Comparison of ENCODE assay signal across 1 cellular context in the genomic region with DNA sequence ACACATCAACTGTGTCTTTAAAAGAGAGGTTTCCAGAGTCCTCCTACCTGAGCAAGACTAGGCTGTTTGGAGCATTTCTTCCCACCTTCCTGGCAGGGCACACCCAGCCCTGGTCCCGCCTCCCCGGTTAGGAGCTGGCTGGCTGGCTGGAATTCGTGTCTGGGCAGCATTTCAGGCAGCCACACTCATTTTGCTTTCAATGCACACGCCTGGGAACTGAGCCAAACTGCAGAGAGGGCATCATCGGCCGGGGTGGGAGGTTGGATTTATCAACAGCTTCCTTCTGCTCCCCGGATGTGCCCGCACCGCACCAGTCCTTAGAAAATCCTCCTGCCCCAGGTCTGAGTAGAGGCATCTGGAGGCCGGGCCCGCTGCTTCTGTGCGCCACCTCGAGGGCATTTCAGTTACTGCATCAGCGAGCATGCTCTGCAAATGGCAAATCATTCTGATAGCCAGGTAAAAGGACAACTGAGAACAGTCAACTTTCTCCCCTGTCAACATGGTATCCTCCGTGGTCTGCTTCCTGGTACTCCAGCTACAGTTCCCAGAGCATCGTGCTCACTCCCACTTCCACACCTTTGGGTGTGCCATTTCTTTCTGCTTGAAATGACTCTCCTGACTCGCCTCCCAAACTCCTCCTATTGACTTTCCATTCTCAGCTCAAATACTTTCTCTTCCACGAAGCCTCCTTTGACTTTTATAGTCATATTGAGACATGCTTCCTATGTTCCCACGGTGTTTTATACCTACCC.
TF ChIP-seq lines count a peak whose summit lies in the region.

No MANE protein-coding gene starts in this region.

TF ChIP-seq in K562, 482 proteins besides CTCF, POLR2A, EP300 and RAD21 (continued from another document):
- TF ChIP-seq, protein P1, sequence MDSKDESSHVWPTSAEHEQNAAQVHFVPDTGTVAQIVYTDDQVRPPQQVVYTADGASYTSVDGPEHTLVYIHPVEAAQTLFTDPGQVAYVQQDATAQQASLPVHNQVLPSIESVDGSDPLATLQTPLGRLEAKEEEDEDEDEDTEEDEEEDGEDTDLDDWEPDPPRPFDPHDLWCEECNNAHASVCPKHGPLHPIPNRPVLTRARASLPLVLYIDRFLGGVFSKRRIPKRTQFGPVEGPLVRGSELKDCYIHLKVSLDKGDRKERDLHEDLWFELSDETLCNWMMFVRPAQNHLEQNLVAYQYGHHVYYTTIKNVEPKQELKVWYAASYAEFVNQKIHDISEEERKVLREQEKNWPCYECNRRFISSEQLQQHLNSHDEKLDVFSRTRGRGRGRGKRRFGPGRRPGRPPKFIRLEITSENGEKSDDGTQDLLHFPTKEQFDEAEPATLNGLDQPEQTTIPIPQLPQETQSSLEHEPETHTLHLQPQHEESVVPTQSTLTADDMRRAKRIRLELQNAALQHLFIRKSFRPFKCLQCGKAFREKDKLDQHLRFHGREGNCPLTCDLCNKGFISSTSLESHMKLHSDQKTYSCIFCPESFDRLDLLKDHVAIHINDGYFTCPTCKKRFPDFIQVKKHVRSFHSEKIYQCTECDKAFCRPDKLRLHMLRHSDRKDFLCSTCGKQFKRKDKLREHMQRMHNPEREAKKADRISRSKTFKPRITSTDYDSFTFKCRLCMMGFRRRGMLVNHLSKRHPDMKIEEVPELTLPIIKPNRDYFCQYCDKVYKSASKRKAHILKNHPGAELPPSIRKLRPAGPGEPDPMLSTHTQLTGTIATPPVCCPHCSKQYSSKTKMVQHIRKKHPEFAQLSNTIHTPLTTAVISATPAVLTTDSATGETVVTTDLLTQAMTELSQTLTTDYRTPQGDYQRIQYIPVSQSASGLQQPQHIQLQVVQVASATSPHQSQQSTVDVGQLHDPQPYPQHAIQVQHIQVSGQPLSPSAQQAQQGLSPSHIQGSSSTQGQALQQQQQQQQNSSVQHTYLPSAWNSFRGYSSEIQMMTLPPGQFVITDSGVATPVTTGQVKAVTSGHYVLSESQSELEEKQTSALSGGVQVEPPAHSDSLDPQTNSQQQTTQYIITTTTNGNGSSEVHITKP (IDR thresholded peaks at IDR 0.05; ENCODE audit: partially characterized antibody): peak; percentile 86
- TF ChIP-seq ZBTB7A (IDR thresholded peaks at IDR 0.05; ENCODE audit: borderline replicate concordance, control insufficient read depth, low read depth, low read length): peak; percentile 47; the same call in 1 of the 2 replicates
- peak; percentile 51; the same call in 1 of the 2 replicates for TF ChIP-seq POLR2AphosphoS5 (IDR thresholded peaks at IDR 0.05; ENCODE audit: control insufficient read depth, insufficient read depth, low read depth, low read length)
- TF ChIP-seq, protein P2, sequence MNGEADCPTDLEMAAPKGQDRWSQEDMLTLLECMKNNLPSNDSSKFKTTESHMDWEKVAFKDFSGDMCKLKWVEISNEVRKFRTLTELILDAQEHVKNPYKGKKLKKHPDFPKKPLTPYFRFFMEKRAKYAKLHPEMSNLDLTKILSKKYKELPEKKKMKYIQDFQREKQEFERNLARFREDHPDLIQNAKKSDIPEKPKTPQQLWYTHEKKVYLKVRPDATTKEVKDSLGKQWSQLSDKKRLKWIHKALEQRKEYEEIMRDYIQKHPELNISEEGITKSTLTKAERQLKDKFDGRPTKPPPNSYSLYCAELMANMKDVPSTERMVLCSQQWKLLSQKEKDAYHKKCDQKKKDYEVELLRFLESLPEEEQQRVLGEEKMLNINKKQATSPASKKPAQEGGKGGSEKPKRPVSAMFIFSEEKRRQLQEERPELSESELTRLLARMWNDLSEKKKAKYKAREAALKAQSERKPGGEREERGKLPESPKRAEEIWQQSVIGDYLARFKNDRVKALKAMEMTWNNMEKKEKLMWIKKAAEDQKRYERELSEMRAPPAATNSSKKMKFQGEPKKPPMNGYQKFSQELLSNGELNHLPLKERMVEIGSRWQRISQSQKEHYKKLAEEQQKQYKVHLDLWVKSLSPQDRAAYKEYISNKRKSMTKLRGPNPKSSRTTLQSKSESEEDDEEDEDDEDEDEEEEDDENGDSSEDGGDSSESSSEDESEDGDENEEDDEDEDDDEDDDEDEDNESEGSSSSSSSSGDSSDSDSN (IDR thresholded peaks at IDR 0.05; ENCODE audit: borderline replicate concordance in 1 of 2, low read depth in 2 of 2, low read length in 2 of 2): 0 out of 4 replicates have a peak, but pooled peaks of 1 of the 2 experiments have one; percentile 10
- no peak for TF ChIP-seq HMG20A (CRISPR knock-in tag; conservative IDR thresholded peaks at IDR 0.05)
- TF ChIP-seq TAF15 (IDR thresholded peaks at IDR 0.05; ENCODE audit: low read depth, low read length): no peak
- TF ChIP-seq, protein P3, sequence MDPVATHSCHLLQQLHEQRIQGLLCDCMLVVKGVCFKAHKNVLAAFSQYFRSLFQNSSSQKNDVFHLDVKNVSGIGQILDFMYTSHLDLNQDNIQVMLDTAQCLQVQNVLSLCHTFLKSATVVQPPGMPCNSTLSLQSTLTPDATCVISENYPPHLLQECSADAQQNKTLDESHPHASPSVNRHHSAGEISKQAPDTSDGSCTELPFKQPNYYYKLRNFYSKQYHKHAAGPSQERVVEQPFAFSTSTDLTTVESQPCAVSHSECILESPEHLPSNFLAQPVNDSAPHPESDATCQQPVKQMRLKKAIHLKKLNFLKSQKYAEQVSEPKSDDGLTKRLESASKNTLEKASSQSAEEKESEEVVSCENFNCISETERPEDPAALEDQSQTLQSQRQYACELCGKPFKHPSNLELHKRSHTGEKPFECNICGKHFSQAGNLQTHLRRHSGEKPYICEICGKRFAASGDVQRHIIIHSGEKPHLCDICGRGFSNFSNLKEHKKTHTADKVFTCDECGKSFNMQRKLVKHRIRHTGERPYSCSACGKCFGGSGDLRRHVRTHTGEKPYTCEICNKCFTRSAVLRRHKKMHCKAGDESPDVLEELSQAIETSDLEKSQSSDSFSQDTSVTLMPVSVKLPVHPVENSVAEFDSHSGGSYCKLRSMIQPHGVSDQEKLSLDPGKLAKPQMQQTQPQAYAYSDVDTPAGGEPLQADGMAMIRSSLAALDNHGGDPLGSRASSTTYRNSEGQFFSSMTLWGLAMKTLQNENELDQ (CRISPR knock-in tag; IDR thresholded peaks at IDR 0.05; ENCODE audit: borderline replicate concordance): 0 out of 2 replicates have a peak, but pooled peaks have one; percentile 56
- TF ChIP-seq ZNF384 (IDR thresholded peaks at IDR 0.05; ENCODE audit: low read depth, low read length): peak; percentile 66
- TF ChIP-seq TCF3 (CRISPR knock-in tag; IDR thresholded peaks at IDR 0.05): peak; percentile 52
- peak; percentile 61; a peak in 3 of 4 replicates for TF ChIP-seq FOXK2 (conservative IDR thresholded peaks at IDR 0.05 in 1 of 2, IDR thresholded peaks at IDR 0.05 in 1 of 2; ENCODE audit: low read depth in 2 of 2)
- peak; percentile 92 for TF ChIP-seq NFIC (IDR thresholded peaks at IDR 0.05)
- no peak for TF ChIP-seq MTF1 (CRISPR knock-in tag; IDR thresholded peaks at IDR 0.05; ENCODE audit: borderline replicate concordance)
- TF ChIP-seq, protein P4, sequence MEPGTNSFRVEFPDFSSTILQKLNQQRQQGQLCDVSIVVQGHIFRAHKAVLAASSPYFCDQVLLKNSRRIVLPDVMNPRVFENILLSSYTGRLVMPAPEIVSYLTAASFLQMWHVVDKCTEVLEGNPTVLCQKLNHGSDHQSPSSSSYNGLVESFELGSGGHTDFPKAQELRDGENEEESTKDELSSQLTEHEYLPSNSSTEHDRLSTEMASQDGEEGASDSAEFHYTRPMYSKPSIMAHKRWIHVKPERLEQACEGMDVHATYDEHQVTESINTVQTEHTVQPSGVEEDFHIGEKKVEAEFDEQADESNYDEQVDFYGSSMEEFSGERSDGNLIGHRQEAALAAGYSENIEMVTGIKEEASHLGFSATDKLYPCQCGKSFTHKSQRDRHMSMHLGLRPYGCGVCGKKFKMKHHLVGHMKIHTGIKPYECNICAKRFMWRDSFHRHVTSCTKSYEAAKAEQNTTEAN (CRISPR knock-in tag; IDR thresholded peaks at IDR 0.05): peak; percentile 75; the same call in 1 of the 2 replicates
- TF ChIP-seq ZNF24 (IDR thresholded peaks at IDR 0.05): peak; percentile 53; the same call in 1 of the 2 replicates
- TF ChIP-seq PHF20 (IDR thresholded peaks at IDR 0.05; ENCODE audit: partially characterized antibody): no peak
- TF ChIP-seq GABPB1 (CRISPR knock-in tag; IDR thresholded peaks at IDR 0.05): 0 out of 2 replicates have a peak, but pooled peaks have one; percentile 43
- TF ChIP-seq TOE1 (IDR thresholded peaks at IDR 0.05; ENCODE audit: borderline replicate concordance): peak; percentile 62; the same call in 1 of the 2 replicates
- TF ChIP-seq TOE1 (CRISPR knock-in tag; IDR thresholded peaks at IDR 0.05; ENCODE audit: borderline replicate concordance, low read depth): no peak
- TF ChIP-seq TEAD1 (CRISPR knock-in tag; IDR thresholded peaks at IDR 0.05): peak in 1 of 2 experiments; percentile 75; a peak in 2 of 4 replicates
- TF ChIP-seq TBL1XR1 (IDR thresholded peaks at IDR 0.05; ENCODE audit: low read length in 2 of 2): peak in 1 of 2 experiments; percentile 65; a peak in 1 of 4 replicates
- peak; percentile 65; the same call in 1 of the 2 replicates for TF ChIP-seq JUND (IDR thresholded peaks at IDR 0.05; ENCODE audit: borderline replicate concordance, low read depth, low read length)
- peak; percentile 31; the same call in 1 of the 3 replicates for TF ChIP-seq JUND (tag; IDR thresholded peaks at IDR 0.05; ENCODE audit: borderline replicate concordance, low read depth, low read length)
- TF ChIP-seq HCFC1 (IDR thresholded peaks at IDR 0.05; ENCODE audit: low read depth, low read length): peak; percentile 57
- TF ChIP-seq RNF2 (IDR thresholded peaks at IDR 0.05): 0 out of 2 replicates have a peak, but pooled peaks have one; percentile 16
- TF ChIP-seq SP1 (CRISPR knock-in tag; IDR thresholded peaks at IDR 0.05): peak; percentile 53; the same call in 1 of the 2 replicates
- TF ChIP-seq FOXK1 (CRISPR knock-in tag; IDR thresholded peaks at IDR 0.05; ENCODE audit: borderline replicate concordance): peak; percentile 76; the same call in 1 of the 2 replicates
- TF ChIP-seq, protein P5, sequence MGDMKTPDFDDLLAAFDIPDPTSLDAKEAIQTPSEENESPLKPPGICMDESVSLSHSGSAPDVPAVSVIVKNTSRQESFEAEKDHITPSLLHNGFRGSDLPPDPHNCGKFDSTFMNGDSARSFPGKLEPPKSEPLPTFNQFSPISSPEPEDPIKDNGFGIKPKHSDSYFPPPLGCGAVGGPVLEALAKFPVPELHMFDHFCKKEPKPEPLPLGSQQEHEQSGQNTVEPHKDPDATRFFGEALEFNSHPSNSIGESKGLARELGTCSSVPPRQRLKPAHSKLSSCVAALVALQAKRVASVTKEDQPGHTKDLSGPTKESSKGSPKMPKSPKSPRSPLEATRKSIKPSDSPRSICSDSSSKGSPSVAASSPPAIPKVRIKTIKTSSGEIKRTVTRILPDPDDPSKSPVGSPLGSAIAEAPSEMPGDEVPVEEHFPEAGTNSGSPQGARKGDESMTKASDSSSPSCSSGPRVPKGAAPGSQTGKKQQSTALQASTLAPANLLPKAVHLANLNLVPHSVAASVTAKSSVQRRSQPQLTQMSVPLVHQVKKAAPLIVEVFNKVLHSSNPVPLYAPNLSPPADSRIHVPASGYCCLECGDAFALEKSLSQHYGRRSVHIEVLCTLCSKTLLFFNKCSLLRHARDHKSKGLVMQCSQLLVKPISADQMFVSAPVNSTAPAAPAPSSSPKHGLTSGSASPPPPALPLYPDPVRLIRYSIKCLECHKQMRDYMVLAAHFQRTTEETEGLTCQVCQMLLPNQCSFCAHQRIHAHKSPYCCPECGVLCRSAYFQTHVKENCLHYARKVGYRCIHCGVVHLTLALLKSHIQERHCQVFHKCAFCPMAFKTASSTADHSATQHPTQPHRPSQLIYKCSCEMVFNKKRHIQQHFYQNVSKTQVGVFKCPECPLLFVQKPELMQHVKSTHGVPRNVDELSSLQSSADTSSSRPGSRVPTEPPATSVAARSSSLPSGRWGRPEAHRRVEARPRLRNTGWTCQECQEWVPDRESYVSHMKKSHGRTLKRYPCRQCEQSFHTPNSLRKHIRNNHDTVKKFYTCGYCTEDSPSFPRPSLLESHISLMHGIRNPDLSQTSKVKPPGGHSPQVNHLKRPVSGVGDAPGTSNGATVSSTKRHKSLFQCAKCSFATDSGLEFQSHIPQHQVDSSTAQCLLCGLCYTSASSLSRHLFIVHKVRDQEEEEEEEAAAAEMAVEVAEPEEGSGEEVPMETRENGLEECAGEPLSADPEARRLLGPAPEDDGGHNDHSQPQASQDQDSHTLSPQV (IDR thresholded peaks at IDR 0.05): 0 out of 2 replicates have a peak, but pooled peaks have one; percentile 43
- TF ChIP-seq HDGF (IDR thresholded peaks at IDR 0.05): 0 out of 2 replicates have a peak, but pooled peaks have one; percentile 33
- TF ChIP-seq SIN3A (IDR thresholded peaks at IDR 0.05; ENCODE audit: borderline replicate concordance in 2 of 2, control insufficient read depth in 1 of 2, low read depth in 2 of 2, low read length in 2 of 2): peak in 1 of 2 experiments; percentile 52; a peak in 1 of 4 replicates
- TF ChIP-seq, protein P6, sequence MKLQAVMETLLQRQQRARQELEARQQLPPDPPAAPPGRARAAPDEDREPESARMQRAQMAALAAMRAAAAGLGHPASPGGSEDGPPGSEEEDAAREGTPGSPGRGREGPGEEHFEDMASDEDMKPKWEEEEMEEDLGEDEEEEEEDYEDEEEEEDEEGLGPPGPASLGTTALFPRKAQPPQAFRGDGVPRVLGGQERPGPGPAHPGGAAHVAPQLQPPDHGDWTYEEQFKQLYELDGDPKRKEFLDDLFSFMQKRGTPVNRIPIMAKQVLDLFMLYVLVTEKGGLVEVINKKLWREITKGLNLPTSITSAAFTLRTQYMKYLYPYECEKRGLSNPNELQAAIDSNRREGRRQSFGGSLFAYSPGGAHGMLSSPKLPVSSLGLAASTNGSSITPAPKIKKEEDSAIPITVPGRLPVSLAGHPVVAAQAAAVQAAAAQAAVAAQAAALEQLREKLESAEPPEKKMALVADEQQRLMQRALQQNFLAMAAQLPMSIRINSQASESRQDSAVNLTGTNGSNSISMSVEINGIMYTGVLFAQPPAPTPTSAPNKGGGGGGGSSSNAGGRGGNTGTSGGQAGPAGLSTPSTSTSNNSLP (IDR thresholded peaks at IDR 0.05; ENCODE audit: borderline replicate concordance, low read depth, low read length): 0 out of 2 replicates have a peak, but pooled peaks have one; percentile 48
- TF ChIP-seq ZKSCAN1 (IDR thresholded peaks at IDR 0.05; ENCODE audit: low read depth, low read length): peak; percentile 60; the same call in 1 of the 2 replicates
